ENCODE assay signal across 16 cellular contexts in genomic region chr3:11523793-11524160, GRCh38.
DNase-seq lines count a peak whose midpoint lies in the region; ATAC-seq and TF ChIP-seq lines count a peak whose summit lies in the region.
"Had no signal": no experiment of that assay in that cellular context is flagged by ENCODE, and none has a peak within 500 bp of the region (broad histone marks: within the 10 kb centered on the region; RNA-seq: fewer than 3 reads in every experiment).

No MANE protein-coding gene starts in this region.

- H3K27ac ChIP-seq in mammary epithelial cell (ENCODE audit: insufficient read depth, low read depth, low read length) (peak overlapping the region; percentile 43), mesenchymal stem cell (ENCODE audit: low read length, poor library complexity, severe bottlenecking) (peak overlapping the region; percentile 25), thoracic aorta (peak overlapping the region; percentile 67 to 71)

- peak overlapping the region; percentile 55 for H2AK5ac ChIP-seq in mesenchymal stem cell (ENCODE audit: low read length, severe bottlenecking)

- H3K27me3 ChIP-seq in mammary epithelial cell (ENCODE audit: insufficient read depth, low read length) (no peaks in the 10 kb centered on the region), mesenchymal stem cell (ENCODE audit: control insufficient read depth in 1 of 2, insufficient read depth in 1 of 2, low read length in 2 of 2) (no peaks in the 10 kb centered on the region), thoracic aorta (replicated peaks; ENCODE audit: insufficient read depth) (no peaks in the 10 kb centered on the region)

- H3K4me3 Mint-ChIP-seq in activated naive CD4-positive, alpha-beta T cell treated with anti-CD3 and anti-CD28 coated beads for 36 hours, result no peak overlapping the region
- H3K4me3 Mint-ChIP-seq: activated CD4-positive, alpha-beta memory T cell treated with anti-CD3 and anti-CD28 coated beads, Interleukin-2, amount 10 ng/mL, durations not matched to agents 7 days and 5 days; activated naive CD8-positive, alpha-beta T cell treated with anti-CD3 and anti-CD28 coated beads, Interleukin-2, amount 50 U/mL, for 24 hours; IgD-negative memory B cell; stimulated activated naive CD8-positive, alpha-beta T cell treated with anti-CD3 and anti-CD28 coated beads, Interleukin-15, amount 100 ng/mL, for 72 hours had no signal

- no CpG with 5 or more reads among the region's 3 CpGs for WGBS in mammary epithelial cell (ENCODE audit: low coverage, missing lambda C conversion rate)
- WGBS in mesenchymal stem cell, result 100% methylated on average over 1 of the region's 3 CpGs

- intact Hi-C loops in mammary epithelial cell (cut with micrococcal nuclease), result no loop called here
- intact Hi-C loops in activated naive CD4-positive, alpha-beta T cell treated with anti-CD3 and anti-CD28 coated beads for 36 hours (cut with micrococcal nuclease), result no loop called here

- no peak overlapping the region for H3K14ac ChIP-seq in mesenchymal stem cell (ENCODE audit: low read length in 2 of 2)

- no peak for TF ChIP-seq CTCF in mammary epithelial cell (conservative IDR thresholded peaks at IDR 0.05 in 1 of 2, IDR thresholded peaks at IDR 0.05 in 1 of 2; ENCODE audit: extremely low read depth in 1 of 2, insufficient read depth in 1 of 2, low read depth in 1 of 2, low read length in 2 of 2)
- TF ChIP-seq CTCF in thoracic aorta (IDR thresholded peaks at IDR 0.05), result no peak

- H3K18ac ChIP-seq in mesenchymal stem cell (ENCODE audit: low read depth in 1 of 2, low read length in 2 of 2), result peak overlapping the region in 1 of 2 experiments; percentile 69

- CTCF ChIA-PET in mammary epithelial cell (lab: Charles Lee; ENCODE audit: low non-redundant PET), result no interaction called here
- CTCF ChIA-PET in activated naive CD4-positive, alpha-beta T cell treated with anti-CD3 and anti-CD28 coated beads for 36 hours (lab: Charles Lee), result no interaction called here

- in situ Hi-C loops in mammary epithelial cell (cut with MboI; ENCODE audit: low sequenced_read_pairs in 2 of 2), result no loop called here

- peak overlapping the region; percentile 75 for H2BK15ac ChIP-seq in mesenchymal stem cell (ENCODE audit: low read depth, poor library complexity, severe bottlenecking)

- H3K36me3 Mint-ChIP-seq in activated naive CD4-positive, alpha-beta T cell treated with anti-CD3 and anti-CD28 coated beads for 36 hours (ENCODE audit: low read depth), result peaks cover 9% of the 10 kb centered on the region

- dilution Hi-C loops in mammary epithelial cell (cut with HindIII; ENCODE audit: low sequenced_read_pairs), result loop anchor here (5.0 kb wide), 2 partner anchors 51 to 91 kb away; no protein-coding TSS in a partner anchor

- no peak overlapping the region for H4K91ac ChIP-seq in mesenchymal stem cell (ENCODE audit: low read length)

- DNase-seq in NCI-H69 (lab: John Stamatoyannopoulos, UW) (peak; percentile 74), mammary epithelial cell (no peak), mesenchymal stem cell (no peak), thoracic aorta (ENCODE audit: low spot score) (no peak), AG08395 (ENCODE audit: low spot score) (no peak), middle frontal gyrus (ENCODE audit: extremely low spot score, low spot score) (no peak)
- no peak for DNase-seq in activated naive CD4-positive, alpha-beta T cell treated with anti-CD3 and anti-CD28 coated beads for 36 hours
- no peak for DNase-seq in activated CD4-positive, alpha-beta T cell treated with anti-CD3 and anti-CD28 coated beads, Interleukin-2, amount 50 U/mL, for 48 hours
- DNase-seq: activated CD4-positive, alpha-beta memory T cell treated with anti-CD3 and anti-CD28 coated beads, Interleukin-2, amount 10 ng/mL, durations not matched to agents 7 days and 5 days; activated naive CD8-positive, alpha-beta T cell treated with anti-CD3 and anti-CD28 coated beads, Interleukin-2, amount 50 U/mL, for 24 hours; activated T-cell treated with anti-CD3 and anti-CD28 coated beads, Interleukin-2, amount 50 U/mL, for 48 hours; glutamatergic neuron; NCI-H1048; NCI-H226; stimulated activated naive CD8-positive, alpha-beta T cell treated with anti-CD3 and anti-CD28 coated beads, Interleukin-15, amount 100 ng/mL, for 72 hours had no signal

- peak overlapping the region in 1 of 2 experiments; percentile 43 for H3K4ac ChIP-seq in mesenchymal stem cell (ENCODE audit: low read depth in 1 of 2, low read length in 2 of 2)

- peak overlapping the region; percentile 62 for H2AFZ ChIP-seq in mammary epithelial cell (ENCODE audit: low read depth, low read length)
- H2AFZ ChIP-seq in mesenchymal stem cell (ENCODE audit: low read depth, low read length), result no peak overlapping the region

- H3K4me1 Mint-ChIP-seq in activated naive CD4-positive, alpha-beta T cell treated with anti-CD3 and anti-CD28 coated beads for 36 hours (ENCODE audit: low read depth), result peaks cover 2% of the 10 kb centered on the region
- H3K4me1 Mint-ChIP-seq: activated CD4-positive, alpha-beta memory T cell treated with anti-CD3 and anti-CD28 coated beads, Interleukin-2, amount 10 ng/mL, durations not matched to agents 7 days and 5 days; activated naive CD8-positive, alpha-beta T cell treated with anti-CD3 and anti-CD28 coated beads, Interleukin-2, amount 50 U/mL, for 24 hours; stimulated activated naive CD8-positive, alpha-beta T cell treated with anti-CD3 and anti-CD28 coated beads, Interleukin-15, amount 100 ng/mL, for 72 hours had no signal

- peaks cover 3% of the 10 kb centered on the region for H3K79me1 ChIP-seq in mesenchymal stem cell (replicated peaks; ENCODE audit: low read length, poor library complexity, severe bottlenecking)

- ATAC-seq in thoracic aorta (ENCODE audit: insufficient number of reproducible peaks, low FRiP score, low read depth), result peak; percentile 16
- ATAC-seq: activated naive CD8-positive, alpha-beta T cell treated with anti-CD3 and anti-CD28 coated beads, Interleukin-2, amount 50 U/mL, for 24 hours; stimulated activated naive CD8-positive, alpha-beta T cell treated with anti-CD3 and anti-CD28 coated beads, Interleukin-15, amount 100 ng/mL, for 72 hours had no signal

- H3K79me2 ChIP-seq in mammary epithelial cell (ENCODE audit: insufficient read depth, low read length), result no peaks in the 10 kb centered on the region

- H3K4me3 ChIP-seq in mammary epithelial cell (replicated peaks in 1 of 3; ENCODE audit: insufficient read depth in 1 of 3, low read depth in 2 of 3, low read length in 3 of 3) (no peak overlapping the region), mesenchymal stem cell (ENCODE audit: insufficient read depth in 1 of 2, low read depth in 1 of 2, low read length in 2 of 2) (no peak overlapping the region), thoracic aorta (no peak overlapping the region)

- H4K8ac ChIP-seq in mesenchymal stem cell (ENCODE audit: low read length), result no peak overlapping the region

- H2BK120ac ChIP-seq in mesenchymal stem cell (ENCODE audit: low read depth, low read length), result peak overlapping the region; percentile 59

- no peaks in the 10 kb centered on the region for H3K36me3 ChIP-seq in mammary epithelial cell (ENCODE audit: insufficient read depth, low read length)
- no peaks in the 10 kb centered on the region for H3K36me3 ChIP-seq in mesenchymal stem cell (ENCODE audit: control insufficient read depth in 1 of 2, insufficient read depth in 2 of 2, low read depth in 1 of 2, low read length in 2 of 2)
- no peaks in the 10 kb centered on the region for H3K36me3 ChIP-seq in thoracic aorta

- no peaks in the 10 kb centered on the region for H4K20me1 ChIP-seq in mammary epithelial cell (ENCODE audit: insufficient read depth, low read length)

- no peak overlapping the region for H3K4me2 ChIP-seq in mammary epithelial cell (ENCODE audit: insufficient read depth, low read depth, low read length)
- H3K4me2 ChIP-seq in mesenchymal stem cell (ENCODE audit: low read length, poor library complexity, severe bottlenecking), result no peak overlapping the region

- H3K4me1 ChIP-seq in mammary epithelial cell (ENCODE audit: insufficient read depth, low read length) (peaks cover 22% of the 10 kb centered on the region), mesenchymal stem cell (ENCODE audit: control insufficient read depth, insufficient read depth, low read depth, low read length) (no peaks in the 10 kb centered on the region), thoracic aorta (ENCODE audit: control insufficient read depth in 1 of 2, low read depth in 2 of 2) (peaks cover 13 to 20% of the 10 kb centered on the region in 2 donors)

- H3K9ac ChIP-seq in mammary epithelial cell (ENCODE audit: insufficient read depth, low read length) (no peak overlapping the region), mesenchymal stem cell (ENCODE audit: low read length) (no peak overlapping the region)

- BruUV-seq in mammary epithelial cell (replicated peaks; lab: Mats Ljungman, UMichigan), result no TSS peak

- no peaks in the 10 kb centered on the region for H3K27me3 Mint-ChIP-seq in activated naive CD4-positive, alpha-beta T cell treated with anti-CD3 and anti-CD28 coated beads for 36 hours (ENCODE audit: low read depth)
- H3K27me3 Mint-ChIP-seq: activated CD4-positive, alpha-beta memory T cell treated with anti-CD3 and anti-CD28 coated beads, Interleukin-2, amount 10 ng/mL, durations not matched to agents 7 days and 5 days; activated naive CD8-positive, alpha-beta T cell treated with anti-CD3 and anti-CD28 coated beads, Interleukin-2, amount 50 U/mL, for 24 hours; IgD-negative memory B cell; stimulated activated naive CD8-positive, alpha-beta T cell treated with anti-CD3 and anti-CD28 coated beads, Interleukin-15, amount 100 ng/mL, for 72 hours had no signal

- H2BK5ac ChIP-seq in mesenchymal stem cell (ENCODE audit: low read depth, low read length, poor library complexity, severe bottlenecking), result no peak overlapping the region

- peak overlapping the region; percentile 86 to 90 for H2BK12ac ChIP-seq in mesenchymal stem cell (ENCODE audit: low read length in 2 of 2)

- H3K9me3 ChIP-seq in mammary epithelial cell (replicated peaks; ENCODE audit: insufficient read depth, low read length) (no peaks in the 10 kb centered on the region), mesenchymal stem cell (ENCODE audit: control insufficient read depth, low read length) (no peaks in the 10 kb centered on the region), thoracic aorta (no peaks in the 10 kb centered on the region)

- no peak overlapping the region for H3K23ac ChIP-seq in mesenchymal stem cell (ENCODE audit: low read length in 2 of 2)

- no peaks in the 10 kb centered on the region for H3K9me3 Mint-ChIP-seq in activated naive CD4-positive, alpha-beta T cell treated with anti-CD3 and anti-CD28 coated beads for 36 hours
- H3K9me3 Mint-ChIP-seq: activated CD4-positive, alpha-beta memory T cell treated with anti-CD3 and anti-CD28 coated beads, Interleukin-2, amount 10 ng/mL, durations not matched to agents 7 days and 5 days; IgD-negative memory B cell; stimulated activated naive CD8-positive, alpha-beta T cell treated with anti-CD3 and anti-CD28 coated beads, Interleukin-15, amount 100 ng/mL, for 72 hours had no signal

- H3K27ac Mint-ChIP-seq in activated naive CD4-positive, alpha-beta T cell treated with anti-CD3 and anti-CD28 coated beads for 36 hours, result no peak overlapping the region
- H3K27ac Mint-ChIP-seq: activated CD4-positive, alpha-beta memory T cell treated with anti-CD3 and anti-CD28 coated beads, Interleukin-2, amount 10 ng/mL, durations not matched to agents 7 days and 5 days; activated naive CD8-positive, alpha-beta T cell treated with anti-CD3 and anti-CD28 coated beads, Interleukin-2, amount 50 U/mL, for 24 hours; IgD-negative memory B cell; stimulated activated naive CD8-positive, alpha-beta T cell treated with anti-CD3 and anti-CD28 coated beads, Interleukin-15, amount 100 ng/mL, for 72 hours had no signal
